Comparison of ENCODE assay signal across 8 cellular contexts in the genomic region with DNA sequence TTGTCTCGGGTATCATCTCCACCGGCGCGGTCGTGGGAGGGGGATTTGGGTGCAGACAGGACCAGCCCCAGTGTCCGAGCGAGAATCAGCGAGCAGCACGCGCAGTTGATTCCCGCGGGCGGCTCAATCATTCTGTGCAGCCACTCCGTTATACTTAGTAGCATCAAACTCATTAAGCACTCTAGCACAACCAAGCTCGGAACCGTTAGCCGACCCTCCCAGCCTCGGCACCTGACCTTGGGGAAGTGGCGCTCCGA. TPM values are rescaled to one million over a fixed set of nuclear protein-coding genes. Genes with fewer than 3 reads are reported as not detected.
A peak's percentile ranks its signal among the peaks of the same experiment; 100 is the strongest.
DNase-seq lines count a peak whose midpoint lies in the region; ATAC-seq, FAIRE-seq and TF ChIP-seq lines count a peak whose summit lies in the region.

No MANE protein-coding gene starts in this region.

- POLR2A ChIA-PET in activated B cell treated with CpG ODN at 0.5 μM for 24 hours (lab: Charles Lee), result interaction anchor here (0.6 to 2.0 kb wide), 8 partner anchors 12 to 198 kb away, joined by 3 to 7 read pairs (median 4); a partner anchor contains a TSS
- POLR2A ChIA-PET in GM10248 (lab: Yijun Ruan, JAX), result no interaction called here

- H2BK5ac ChIP-seq in H9 (ENCODE audit: insufficient read length, low read length), result no peak overlapping the region

- H3K56ac ChIP-seq in H9 (ENCODE audit: insufficient read length, low read depth, low read length), result no peak overlapping the region

- FAIRE-seq in small intestine (lab: Jason Lieb, UNC), result no peak
- FAIRE-seq in GM12892 (lab: Jason Lieb, UNC), result no peak

- intact Hi-C loops in activated B cell treated with CpG ODN at 0.5 μM for 24 hours (cut with micrococcal nuclease) (loop anchor here (1.0 to 5.0 kb wide), 8 partner anchors 46 to 1429 kb away; a partner anchor contains a TSS), left ventricle myocardium inferior (cut with micrococcal nuclease) (no loop called here)

- peak overlapping the region; percentile 5 for H3K18ac ChIP-seq in H9 (ENCODE audit: insufficient read length, low read depth, low read length)

- H3K14ac ChIP-seq in H9 (ENCODE audit: insufficient read depth, low read length), result peak overlapping the region; percentile 60; the same call in 1 of the 2 replicates

- no peak overlapping the region for H4K8ac ChIP-seq in H9 (replicated peaks; ENCODE audit: insufficient read length, low read depth, low read length)

- no peak overlapping the region for H3K4ac ChIP-seq in H9 (ENCODE audit: low read depth, low read length)

- H3K79me2 ChIP-seq in H9 (ENCODE audit: insufficient read depth, low read length), result peaks cover 35% of the 10 kb centered on the region; the same call in 1 of the 2 replicates

- no peak overlapping the region for H3T11ph ChIP-seq in H9 (ENCODE audit: low read length)

- no peak for TF ChIP-seq CTCF in H9 (conservative IDR thresholded peaks at IDR 0.05)
- TF ChIP-seq CTCF in activated B cell treated with CpG ODN at 0.5 μM for 24 hours (IDR thresholded peaks at IDR 0.05), result no peak
- no peak for TF ChIP-seq CTCF in left ventricle myocardium inferior (IDR thresholded peaks at IDR 0.05; ENCODE audit: borderline replicate concordance)
- TF ChIP-seq CTCF in GM10248 (IDR thresholded peaks at IDR 0.05; ENCODE audit: control extremely low read depth, extremely low read depth, low read depth, missing control alignments), result no peak

- H2BK15ac ChIP-seq in H9 (ENCODE audit: low read depth, low read length), result no peak overlapping the region

- H3K4me1 ChIP-seq in H9 (ENCODE audit: insufficient read depth, low read length) (peaks cover 3% of the 10 kb centered on the region; the same call in 1 of the 2 replicates), left ventricle myocardium inferior (peaks cover 89% of the 10 kb centered on the region), small intestine (ENCODE audit: control insufficient read depth in 2 of 2, insufficient read depth in 1 of 2, low read depth in 1 of 2, low read length in 1 of 2) (peaks cover 0 to 3% of the 10 kb centered on the region in 2 donors)

- H4K91ac ChIP-seq in H9 (ENCODE audit: insufficient read length, low read depth, low read length), result no peak overlapping the region

- H3K27me3 Mint-ChIP-seq in H9 (ENCODE audit: low read depth) (peaks cover 2% of the 10 kb centered on the region; the same call in 1 of the 2 replicates), activated B cell treated with CpG ODN at 0.5 μM for 24 hours (no peaks in the 10 kb centered on the region)

- no peak overlapping the region for H2BK120ac ChIP-seq in H9 (ENCODE audit: low read depth, low read length, poor library complexity, severe bottlenecking)

- H3K4me1 Mint-ChIP-seq in H9 (peaks cover 33 to 34% of the 10 kb centered on the region in 2 experiments), activated B cell treated with CpG ODN at 0.5 μM for 24 hours (peaks cover 34% of the 10 kb centered on the region)

- no CpG with 5 or more reads among the region's 20 CpGs for WGBS in H9 (ENCODE audit: extremely low coverage, insufficient read length, low lambda C conversion rate)
- WGBS in small intestine, 3 donors, result 0% methylated on average over 19 to 20 of the region's 20 CpGs

- H3K27me3 ChIP-seq in H9 (ENCODE audit: insufficient read depth, low read length) (no peaks in the 10 kb centered on the region), left ventricle myocardium inferior (ENCODE audit: low read depth) (no peaks in the 10 kb centered on the region), small intestine (ENCODE audit: control insufficient read depth in 2 of 2, insufficient read depth in 2 of 2, low read length in 2 of 2) (no peaks in the 10 kb centered on the region)

- no peak overlapping the region for H3K23ac ChIP-seq in H9 (ENCODE audit: insufficient read length, low read depth, low read length)

- no peak for ATAC-seq in activated B cell treated with CpG ODN at 0.5 μM for 24 hours (ENCODE audit: low read depth)

- CTCF ChIA-PET in activated B cell treated with CpG ODN at 0.5 μM for 24 hours (lab: Charles Lee), result interaction anchor here (1.5 kb wide), 1 partner anchor 47 kb away, joined by 5 read pairs; no protein-coding TSS in a partner anchor
- CTCF ChIA-PET in GM10248 (lab: Yijun Ruan, JAX), result interaction anchor here (0.6 to 2.2 kb wide), 3 partner anchors 9 to 540 kb away, joined by 3 to 4 read pairs (median 3); no protein-coding TSS in a partner anchor

- peaks cover 4% of the 10 kb centered on the region for H3K79me1 ChIP-seq in H9 (ENCODE audit: insufficient read depth, low read depth, low read length, poor library complexity, severe bottlenecking)

- H2AFZ ChIP-seq in H9 (ENCODE audit: low read length), result no peak overlapping the region

- peaks cover 11% of the 10 kb centered on the region for H3K23me2 ChIP-seq in H9 (ENCODE audit: insufficient read length, low read depth, low read length, poor library complexity, severe bottlenecking)

- H4K5ac ChIP-seq in H9 (ENCODE audit: insufficient read length, low read depth, low read length), result no peak overlapping the region

- H2AK5ac ChIP-seq in H9 (ENCODE audit: insufficient read length, low read length), result no peak overlapping the region

- DNase-seq in H9, result no peak
- DNase-seq in activated B cell treated with CpG ODN at 0.5 μM for 24 hours, result no peak
- no peak for DNase-seq in left ventricle myocardium inferior
- no peak for DNase-seq in small intestine
- no peak for DNase-seq in NCI-H1105 treated with DMSO at 0.1 percent for 48 hours (lab: John Stamatoyannopoulos, UW)
- DNase-seq in GM10248 (ENCODE audit: extremely low spot score), result no peak
- DNase-seq in GM12892 (ENCODE audit: insufficient read length), result no peak
- DNase-seq in stimulated activated CD4-positive, alpha-beta T cell treated with anti-CD3 and anti-CD28 coated beads, Interleukin-4, amount 100 ng/mL, for 24 hours, result no peak

- H2BK20ac ChIP-seq in H9 (ENCODE audit: low read depth, low read length, poor library complexity, severe bottlenecking), result no peak overlapping the region

- H3K9me3 Mint-ChIP-seq in H9 (no peaks in the 10 kb centered on the region; a peak in 1 of 5 replicates), activated B cell treated with CpG ODN at 0.5 μM for 24 hours (no peaks in the 10 kb centered on the region)

- H3K4me3 ChIP-seq in left ventricle myocardium inferior (peak overlapping the region; percentile 94), small intestine (ENCODE audit: low read depth in 1 of 2, low read length in 2 of 2) (peak overlapping the region; percentile 95 to 96)

- H3K36me3 Mint-ChIP-seq in H9 (ENCODE audit: insufficient read depth in 1 of 3, low read depth in 3 of 3) (peaks cover 18 to 32% (median 27%) of the 10 kb centered on the region in 3 experiments), activated B cell treated with CpG ODN at 0.5 μM for 24 hours (ENCODE audit: low read depth) (peaks cover 17% of the 10 kb centered on the region)

- no peak for TF ChIP-seq POLR2A in GM12892 (IDR thresholded peaks at IDR 0.05; ENCODE audit: low read depth, low read length)

- H3K4me2 ChIP-seq in H9 (ENCODE audit: insufficient read depth, insufficient read length, low read length), result peak overlapping the region; percentile 58

- H3K9me3 ChIP-seq in H9 (ENCODE audit: control insufficient read depth, low read depth, low read length) (no peaks in the 10 kb centered on the region), left ventricle myocardium inferior (replicated peaks) (no peaks in the 10 kb centered on the region), small intestine (ENCODE audit: control insufficient read depth, low read depth) (no peaks in the 10 kb centered on the region)

- H3K36me3 ChIP-seq in left ventricle myocardium inferior (peaks cover 10% of the 10 kb centered on the region), small intestine (ENCODE audit: control insufficient read depth in 2 of 2, insufficient read depth in 2 of 2, low read length in 2 of 2) (peaks cover 0 to under 1% of the 10 kb centered on the region in 2 donors)

- H4K20me1 ChIP-seq in H9 (ENCODE audit: control insufficient read depth, insufficient read depth, insufficient read length), result no peaks in the 10 kb centered on the region

- H3K27ac Mint-ChIP-seq in H9 (peak overlapping the region; percentile 91 to 94 (median 93)), activated B cell treated with CpG ODN at 0.5 μM for 24 hours (peak overlapping the region; percentile 81)

- peak overlapping the region; percentile 69 for H3K9ac ChIP-seq in H9 (ENCODE audit: extremely low read depth, insufficient read length, low read length)

- no peak overlapping the region for H2BK12ac ChIP-seq in H9 (ENCODE audit: insufficient read length, low read depth, low read length)

- H3K27ac ChIP-seq in H9 (ENCODE audit: insufficient read length, low read depth, low read length) (peak overlapping the region; percentile 35), left ventricle myocardium inferior (replicated peaks) (peak overlapping the region; percentile 98), small intestine (ENCODE audit: low read depth in 1 of 2, low read length in 1 of 2) (peak overlapping the region in 1 of 2 donors; percentile 83)

- H3K4me3 Mint-ChIP-seq in H9 (peak overlapping the region; percentile 95 to 99), activated B cell treated with CpG ODN at 0.5 μM for 24 hours (peak overlapping the region; percentile 94)

RNA-seq across cellular contexts. Expression of a gene that starts 0.2 kb away (rescaled TPM):
- 14.6 and 15.2 TPM in 2 replicates for total RNA-seq in H9 (2021)
- 2.0 and 4.3 TPM in 2 replicates for total RNA-seq in activated B cell treated with CpG ODN at 0.5 μM for 24 hours
- total RNA-seq in left ventricle myocardium inferior, result 12.1 TPM
- 1 to 10 TPM; 4.1 to 5.6 (median 4.9) TPM for polyA plus RNA-seq in small intestine
- polyA plus RNA-seq in GM12892 (2012; ENCODE audit: missing spikeins), result 9.7 TPM

RNA-seq across cellular contexts. Expression of a gene that starts 0.4 kb away (rescaled TPM):
- total RNA-seq in H9 (2021) (76.0 and 79.2 TPM in 2 replicates), activated B cell treated with CpG ODN at 0.5 μM for 24 hours (9.0 and 10.4 TPM in 2 replicates), left ventricle myocardium inferior (19.8 TPM)
- 10 to 100 TPM in 1 of 3 donors, 1 to 10 TPM in 2; 4.1 to 28.4 (median 5.6) TPM for polyA plus RNA-seq in small intestine
- polyA plus RNA-seq in GM12892 (2012; ENCODE audit: missing spikeins), result 3.0 TPM

RNA-seq across cellular contexts. Expression of a gene that starts 39.2 kb away (rescaled TPM):
- total RNA-seq in H9 (2021) (18.0 and 22.2 TPM in 2 replicates), activated B cell treated with CpG ODN at 0.5 μM for 24 hours (0.86 and 1.0 TPM in 2 replicates), left ventricle myocardium inferior (20.3 TPM)
- 1 to 10 TPM; 1.1 to 6.5 (median 3.2) TPM for polyA plus RNA-seq in small intestine
- polyA plus RNA-seq in GM12892 (2012; ENCODE audit: missing spikeins), result 1.1 TPM

RNA-seq across cellular contexts. Expression of a gene that starts 52.0 kb away (rescaled TPM):
- 86.3 and 91.8 TPM in 2 replicates for total RNA-seq in H9 (2021)
- total RNA-seq in activated B cell treated with CpG ODN at 0.5 μM for 24 hours, result 78.9 and 79.1 TPM in 2 replicates
- total RNA-seq in left ventricle myocardium inferior, result 17.5 TPM
- 10 to 100 TPM; 21.0 to 25.1 (median 22.8) TPM for polyA plus RNA-seq in small intestine
- polyA plus RNA-seq in GM12892 (2012; ENCODE audit: missing spikeins), result 18.7 TPM
